In genomic region chr11:116833816-116834534, GRCh38 we compare ENCODE assay signal across 1 cellular context.
TF ChIP-seq lines count a peak whose summit lies in the region.

No MANE protein-coding gene starts in this region.

TF ChIP-seq in HepG2, 621 proteins besides CTCF, POLR2A, EP300 and RAD21 (continued from another document and continues in another):
- TF ChIP-seq E2F2 (CRISPR knock-in tag; IDR thresholded peaks at IDR 0.05; ENCODE audit: borderline replicate concordance) (no peak), ZNF839 (CRISPR knock-in tag; IDR thresholded peaks at IDR 0.05; ENCODE audit: borderline replicate concordance) (no peak; the same call in 1 of the 2 replicates), ZNF614 (CRISPR knock-in tag; IDR thresholded peaks at IDR 0.05; ENCODE audit: borderline replicate concordance) (peak; percentile 52; the same call in 1 of the 2 replicates), MYNN (CRISPR knock-in tag; IDR thresholded peaks at IDR 0.05; ENCODE audit: low read depth) (no peak), ZNF775 (CRISPR knock-in tag; IDR thresholded peaks at IDR 0.05; ENCODE audit: borderline replicate concordance) (no peak), SRF (IDR thresholded peaks at IDR 0.05; ENCODE audit: low read depth, low read length) (no peak), FOXM1 (CRISPR knock-in tag; IDR thresholded peaks at IDR 0.05) (no peak), ZNF83 (CRISPR knock-in tag; IDR thresholded peaks at IDR 0.05; ENCODE audit: borderline replicate concordance) (no peak), ZNF326 (CRISPR knock-in tag; IDR thresholded peaks at IDR 0.05; ENCODE audit: borderline replicate concordance) (peak; percentile 66; the same call in 1 of the 2 replicates), POLR2G (IDR thresholded peaks at IDR 0.05; ENCODE audit: low read depth, low read length) (peak; percentile 46), ATF7 (IDR thresholded peaks at IDR 0.05) (no peak), ATF7 (CRISPR knock-in tag; IDR thresholded peaks at IDR 0.05) (no peak), YEATS2 (CRISPR knock-in tag; IDR thresholded peaks at IDR 0.05; ENCODE audit: borderline replicate concordance) (no peak), ESRRA (CRISPR knock-in tag; IDR thresholded peaks at IDR 0.05; ENCODE audit: low read depth) (peak; percentile 54; the same call in 1 of the 2 replicates), ATRX (CRISPR knock-in tag; IDR thresholded peaks at IDR 0.05; ENCODE audit: borderline replicate concordance) (no peak), ZNF747 (CRISPR knock-in tag; IDR thresholded peaks at IDR 0.05; ENCODE audit: borderline replicate concordance) (no peak), ZMYM2 (CRISPR knock-in tag; IDR thresholded peaks at IDR 0.05) (peak; percentile 52; the same call in 1 of the 2 replicates), HNRNPLL (IDR thresholded peaks at IDR 0.05; ENCODE audit: low read depth, low read length, poor library complexity, severe bottlenecking) (no peak), BRF2 (CRISPR knock-in tag; IDR thresholded peaks at IDR 0.05) (0 out of 2 replicates have a peak, but pooled peaks have one; percentile 22), ZSCAN22 (CRISPR knock-in tag; IDR thresholded peaks at IDR 0.05) (no peak), ZNF703 (CRISPR knock-in tag; IDR thresholded peaks at IDR 0.05; ENCODE audit: borderline replicate concordance) (0 out of 2 replicates have a peak, but pooled peaks have one; percentile 63), PAF1 (CRISPR knock-in tag; IDR thresholded peaks at IDR 0.05) (peak; percentile 64), SALL2 (CRISPR knock-in tag; IDR thresholded peaks at IDR 0.05) (no peak), ZBTB21 (CRISPR knock-in tag; IDR thresholded peaks at IDR 0.05) (peak; percentile 51; the same call in 1 of the 2 replicates), PHF5A (CRISPR knock-in tag; IDR thresholded peaks at IDR 0.05; ENCODE audit: low read depth, unreplicated experiment) (no peak), ZBTB2 (CRISPR knock-in tag; IDR thresholded peaks at IDR 0.05; ENCODE audit: low read depth) (peak; percentile 43; the same call in 1 of the 2 replicates), ZBTB34 (CRISPR knock-in tag; IDR thresholded peaks at IDR 0.05) (0 out of 2 replicates have a peak, but pooled peaks have one; percentile 37), ZNF282 (IDR thresholded peaks at IDR 0.05; ENCODE audit: partially characterized antibody) (no peak), CEBPG (CRISPR knock-in tag; IDR thresholded peaks at IDR 0.05) (0 out of 2 replicates have a peak, but pooled peaks have one; percentile 12), CENPBD1 (CRISPR knock-in tag; IDR thresholded peaks at IDR 0.05; ENCODE audit: borderline replicate concordance, low read depth) (no peak), ZNF558 (CRISPR knock-in tag; IDR thresholded peaks at IDR 0.05; ENCODE audit: borderline replicate concordance) (no peak; the same call in 1 of the 2 replicates), SKI (IDR thresholded peaks at IDR 0.05; ENCODE audit: partially characterized antibody) (no peak), SIN3B (IDR thresholded peaks at IDR 0.05; ENCODE audit: low read length) (no peak), GMEB2 (CRISPR knock-in tag; IDR thresholded peaks at IDR 0.05; ENCODE audit: low read depth) (no peak), DDIT3 (CRISPR knock-in tag; IDR thresholded peaks at IDR 0.05) (no peak), HHEX (CRISPR knock-in tag; IDR thresholded peaks at IDR 0.05) (no peak), STAT6 (CRISPR knock-in tag; IDR thresholded peaks at IDR 0.05; ENCODE audit: borderline replicate concordance) (no peak), DRAP1 (CRISPR knock-in tag; IDR thresholded peaks at IDR 0.05) (peak; percentile 52; the same call in 1 of the 2 replicates), ATF4 (CRISPR knock-in tag; IDR thresholded peaks at IDR 0.05) (peak in 1 of 2 experiments; percentile 63; a peak in 2 of 4 replicates), GATA4 (IDR thresholded peaks at IDR 0.05; ENCODE audit: borderline replicate concordance, low read depth) (no peak), E2F5 (CRISPR knock-in tag; conservative IDR thresholded peaks at IDR 0.05) (0 out of 2 replicates have a peak, but pooled peaks have one; percentile 21), ZNF713 (CRISPR knock-in tag; IDR thresholded peaks at IDR 0.05) (no peak), ZNF549 (CRISPR knock-in tag; IDR thresholded peaks at IDR 0.05) (no peak), ZNF362 (CRISPR knock-in tag; IDR thresholded peaks at IDR 0.05; ENCODE audit: borderline replicate concordance) (peak; percentile 93), ZFP36 (IDR thresholded peaks at IDR 0.05; ENCODE audit: borderline replicate concordance, low read depth, low read length, partially characterized antibody) (no peak), MAX (IDR thresholded peaks at IDR 0.05) (no peak), ZBTB10 (CRISPR knock-in tag; IDR thresholded peaks at IDR 0.05; ENCODE audit: borderline replicate concordance) (no peak), TBP (CRISPR knock-in tag; IDR thresholded peaks at IDR 0.05) (no peak), ZNF333 (CRISPR knock-in tag; IDR thresholded peaks at IDR 0.05; ENCODE audit: borderline replicate concordance) (no peak)
